Comparison of ENCODE assay signal across 1 cellular context in the genomic region with DNA sequence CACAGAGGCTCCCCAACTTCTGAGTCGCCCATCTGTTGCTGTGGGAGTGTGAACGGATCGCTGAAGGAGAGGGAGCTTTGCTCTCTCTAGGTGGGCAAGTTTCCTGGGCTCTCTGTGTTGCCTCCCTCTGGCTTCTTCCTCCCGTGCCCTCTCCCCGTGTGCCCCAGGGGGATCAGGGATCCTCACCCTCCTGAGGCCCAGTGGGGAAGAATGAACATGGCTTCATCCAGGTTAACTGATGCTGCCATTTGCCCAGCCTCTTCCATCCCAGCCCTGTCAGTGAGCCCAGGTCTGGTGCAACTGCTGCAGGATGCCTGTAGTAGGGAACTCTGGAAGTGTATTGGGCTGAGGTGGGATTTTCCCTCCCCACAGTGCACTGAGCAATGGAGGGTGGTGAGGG.
TF ChIP-seq lines count a peak whose summit lies in the region.

No MANE protein-coding gene starts in this region.

TF ChIP-seq in WTC11, 78 proteins besides CTCF, POLR2A, EP300 and RAD21 (continued from another document):
- no peak for TF ChIP-seq ARID4B (CRISPR knock-in tag; IDR thresholded peaks at IDR 0.05; ENCODE audit: borderline replicate concordance)
- no peak for TF ChIP-seq JUN (CRISPR knock-in tag; IDR thresholded peaks at IDR 0.05)
- TF ChIP-seq FOXJ3 (CRISPR knock-in tag; IDR thresholded peaks at IDR 0.05; ENCODE audit: borderline replicate concordance) = no peak
- no peak for TF ChIP-seq CREB1 (CRISPR knock-in tag; IDR thresholded peaks at IDR 0.05)
- no peak for TF ChIP-seq ZBTB43 (CRISPR knock-in tag; IDR thresholded peaks at IDR 0.05)
- TF ChIP-seq EMX1 (CRISPR knock-in tag; IDR thresholded peaks at IDR 0.05) = no peak
- TF ChIP-seq, protein P1, sequence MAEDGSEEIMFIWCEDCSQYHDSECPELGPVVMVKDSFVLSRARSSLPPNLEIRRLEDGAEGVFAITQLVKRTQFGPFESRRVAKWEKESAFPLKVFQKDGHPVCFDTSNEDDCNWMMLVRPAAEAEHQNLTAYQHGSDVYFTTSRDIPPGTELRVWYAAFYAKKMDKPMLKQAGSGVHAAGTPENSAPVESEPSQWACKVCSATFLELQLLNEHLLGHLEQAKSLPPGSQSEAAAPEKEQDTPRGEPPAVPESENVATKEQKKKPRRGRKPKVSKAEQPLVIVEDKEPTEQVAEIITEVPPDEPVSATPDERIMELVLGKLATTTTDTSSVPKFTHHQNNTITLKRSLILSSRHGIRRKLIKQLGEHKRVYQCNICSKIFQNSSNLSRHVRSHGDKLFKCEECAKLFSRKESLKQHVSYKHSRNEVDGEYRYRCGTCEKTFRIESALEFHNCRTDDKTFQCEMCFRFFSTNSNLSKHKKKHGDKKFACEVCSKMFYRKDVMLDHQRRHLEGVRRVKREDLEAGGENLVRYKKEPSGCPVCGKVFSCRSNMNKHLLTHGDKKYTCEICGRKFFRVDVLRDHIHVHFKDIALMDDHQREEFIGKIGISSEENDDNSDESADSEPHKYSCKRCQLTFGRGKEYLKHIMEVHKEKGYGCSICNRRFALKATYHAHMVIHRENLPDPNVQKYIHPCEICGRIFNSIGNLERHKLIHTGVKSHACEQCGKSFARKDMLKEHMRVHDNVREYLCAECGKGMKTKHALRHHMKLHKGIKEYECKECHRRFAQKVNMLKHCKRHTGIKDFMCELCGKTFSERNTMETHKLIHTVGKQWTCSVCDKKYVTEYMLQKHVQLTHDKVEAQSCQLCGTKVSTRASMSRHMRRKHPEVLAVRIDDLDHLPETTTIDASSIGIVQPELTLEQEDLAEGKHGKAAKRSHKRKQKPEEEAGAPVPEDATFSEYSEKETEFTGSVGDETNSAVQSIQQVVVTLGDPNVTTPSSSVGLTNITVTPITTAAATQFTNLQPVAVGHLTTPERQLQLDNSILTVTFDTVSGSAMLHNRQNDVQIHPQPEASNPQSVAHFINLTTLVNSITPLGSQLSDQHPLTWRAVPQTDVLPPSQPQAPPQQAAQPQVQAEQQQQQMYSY (CRISPR knock-in tag; IDR thresholded peaks at IDR 0.05) = no peak
TF ChIP-seq in WTC11: peak in this region for 0.
